Comparison of ENCODE assay signal across 8 cellular contexts in the genomic region with DNA sequence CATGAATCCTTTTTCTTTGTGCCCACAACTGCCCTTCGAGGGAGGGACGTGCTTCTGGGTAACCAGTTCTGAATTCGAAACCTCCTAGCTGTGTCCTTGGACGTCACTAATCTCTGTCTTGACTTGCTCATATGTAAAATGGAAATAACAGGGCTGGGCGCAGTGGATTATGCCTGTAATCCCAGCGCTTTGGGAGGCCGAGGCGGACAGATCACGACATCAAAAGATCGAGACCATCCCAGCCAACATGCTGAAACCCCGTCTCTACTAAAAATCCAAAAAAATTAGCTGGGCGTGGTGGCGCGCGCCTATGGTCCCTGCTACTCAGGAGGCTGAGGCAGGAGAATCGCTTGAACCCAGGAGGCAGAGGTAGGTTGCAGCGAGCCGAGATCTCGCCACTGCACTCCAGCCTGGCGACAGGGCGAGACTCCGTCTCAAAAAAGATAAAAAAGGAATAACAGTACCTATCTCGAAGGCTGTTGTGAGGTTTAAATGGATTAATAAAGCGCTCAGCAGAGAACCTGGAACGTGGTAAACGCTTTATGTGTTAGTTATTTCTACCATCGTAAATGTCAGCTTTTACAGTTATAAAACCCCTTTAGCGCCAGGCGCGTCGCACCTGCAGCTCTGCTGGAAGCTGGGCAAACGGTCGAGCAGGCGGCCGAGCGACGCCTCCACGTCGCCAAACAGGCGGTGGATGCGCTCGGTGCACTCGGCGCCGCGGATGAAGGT. TPM values are rescaled to one million over a fixed set of nuclear protein-coding genes. Genes with fewer than 3 reads are reported as not detected.
DNase-seq lines count a peak whose midpoint lies in the region; ATAC-seq, FAIRE-seq and TF ChIP-seq lines count a peak whose summit lies in the region.

No MANE protein-coding gene starts in this region.

- H3K4me2 ChIP-seq in A549: peak overlapping the region; percentile 91

- H3K4me3 ChIP-seq in A549 (peak overlapping the region; percentile 74), coronary artery (peak overlapping the region; percentile 95)
- peak overlapping the region; percentile 89 for H3K4me3 ChIP-seq in Jurkat, Clone E6-1 (ENCODE audit: low read length)

- H3K27me3 Mint-ChIP-seq in naive B cell: no peaks in the 10 kb centered on the region

- FAIRE-seq in A549 (lab: Jason Lieb, UNC): no peak

- H3K4me1 Mint-ChIP-seq in naive B cell: peaks cover 22 to 46% (median 44%) of the 10 kb centered on the region in 3 donors

- peaks cover 8 to 10% of the 10 kb centered on the region in 2 donors for H3K36me3 Mint-ChIP-seq in naive B cell

- 26% methylated on average over 46 of the region's 46 CpGs for WGBS in A549 (ENCODE audit: missing lambda C conversion rate)

- H3K9me3 Mint-ChIP-seq in naive B cell: no peaks in the 10 kb centered on the region

- CTCF ChIA-PET in A549 (lab: Yijun Ruan, JAX): interaction anchor here (0.6 to 5.0 kb wide), 8 partner anchors 9 to 396 kb away, joined by 3 to 44 read pairs (median 4); partner anchors contain the start of gene PDF

- peak overlapping the region; percentile 85 to 94 for H3K27ac ChIP-seq in A549
- peak overlapping the region; percentile 55 to 92 for H3K27ac ChIP-seq in coronary artery

- H3K4me1 ChIP-seq in A549: peaks cover 19% of the 10 kb centered on the region; the same call in 2 of the 3 replicates

- TF ChIP-seq RAD21 in A549 (conservative IDR thresholded peaks at IDR 0.05 in 1 of 2, IDR thresholded peaks at IDR 0.05 in 1 of 2): no peak

- POLR2A ChIA-PET in A549 (lab: Yijun Ruan, JAX): interaction anchor here (0.6 kb wide), 1 partner anchor 158 kb away, joined by 3 read pairs; no protein-coding TSS in a partner anchor

- no peak for TF ChIP-seq EP300 in A549 (IDR thresholded peaks at IDR 0.05)

- DNase-seq in A549 (ENCODE audit: low read depth in 1 of 2, low spot score in 1 of 2) (no peak), coronary artery (ENCODE audit: low spot score) (no peak), naive B cell (no peak), OCI-M2 (lab: John Stamatoyannopoulos, UW; ENCODE audit: unreplicated experiment) (no peak), NCI-H1105 (lab: John Stamatoyannopoulos, UW) (no peak)
- no peak for DNase-seq in Jurkat, Clone E6-1 (ENCODE audit: low read depth, low spot score)

- ATAC-seq in A549 (no peak; a peak in 1 of 6 replicates), naive B cell (ENCODE audit: low read depth in 2 of 2) (no peak), HG02852 (IDR thresholded peaks at IDR 0.05; ENCODE audit: unreplicated experiment) (no peak), HG02798 (IDR thresholded peaks at IDR 0.05; ENCODE audit: poor library complexity, unreplicated experiment) (no peak)

- no peak for TF ChIP-seq POLR2A in A549 (IDR thresholded peaks at IDR 0.05; ENCODE audit: low read length)

- H3K27ac Mint-ChIP-seq in naive B cell: peak overlapping the region; percentile 58 to 98 (median 94)

- H3K9me3 ChIP-seq in A549: no peaks in the 10 kb centered on the region

- TF ChIP-seq CTCF in A549 (IDR thresholded peaks at IDR 0.05): no peak
- no peak for TF ChIP-seq CTCF in coronary artery (IDR thresholded peaks at IDR 0.05)

- H3K4me3 Mint-ChIP-seq in naive B cell: peak overlapping the region; percentile 93 to 100 (median 100)

TF ChIP-seq in A549, 52 proteins besides CTCF, POLR2A, EP300 and RAD21 (continues in another document):
- TF ChIP-seq CEBPB (IDR thresholded peaks at IDR 0.05): no peak
- no peak for TF ChIP-seq MAX (IDR thresholded peaks at IDR 0.05)
- TF ChIP-seq CBX8 (IDR thresholded peaks at IDR 0.05): no peak
- TF ChIP-seq, protein P1, sequence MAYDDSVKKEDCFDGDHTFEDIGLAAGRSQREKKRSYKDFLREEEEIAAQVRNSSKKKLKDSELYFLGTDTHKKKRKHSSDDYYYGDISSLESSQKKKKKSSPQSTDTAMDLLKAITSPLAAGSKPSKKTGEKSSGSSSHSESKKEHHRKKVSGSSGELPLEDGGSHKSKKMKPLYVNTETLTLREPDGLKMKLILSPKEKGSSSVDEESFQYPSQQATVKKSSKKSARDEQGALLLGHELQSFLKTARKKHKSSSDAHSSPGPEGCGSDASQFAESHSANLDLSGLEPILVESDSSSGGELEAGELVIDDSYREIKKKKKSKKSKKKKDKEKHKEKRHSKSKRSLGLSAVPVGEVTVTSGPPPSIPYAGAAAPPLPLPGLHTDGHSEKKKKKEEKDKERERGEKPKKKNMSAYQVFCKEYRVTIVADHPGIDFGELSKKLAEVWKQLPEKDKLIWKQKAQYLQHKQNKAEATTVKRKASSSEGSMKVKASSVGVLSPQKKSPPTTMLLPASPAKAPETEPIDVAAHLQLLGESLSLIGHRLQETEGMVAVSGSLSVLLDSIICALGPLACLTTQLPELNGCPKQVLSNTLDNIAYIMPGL (CRISPR knock-in tag; IDR thresholded peaks at IDR 0.05; ENCODE audit: borderline replicate concordance): no peak
- no peak for TF ChIP-seq HOXB13 (CRISPR knock-in tag; IDR thresholded peaks at IDR 0.05; ENCODE audit: low read depth)
- no peak for TF ChIP-seq TP53 (CRISPR knock-in tag; IDR thresholded peaks at IDR 0.05)
- TF ChIP-seq JUNB (IDR thresholded peaks at IDR 0.05): no peak
- no peak for TF ChIP-seq RFX5 (IDR thresholded peaks at IDR 0.05)
- no peak for TF ChIP-seq SREBF2 (IDR thresholded peaks at IDR 0.05)

RNA-seq across cellular contexts. Expression of gene COG8, which starts 0.6 kb away (rescaled TPM):
- polyA plus RNA-seq in A549 (2011; rRNA removed) (24.3 and 31.8 TPM in 2 replicates), A549 (2017; fragmentation: RNase III; extraction: RNeasy Plus Mini Kit Qiagen cat#74134 plus additional on column Dnase treatment) (20.5 to 21.4 TPM (median 21.4 TPM) in 3 replicates), naive B cell (ENCODE audit: low read depth in 6 of 6) (10 to 100 TPM; 25.4 to 57.1 (median 34.3) TPM)
- 20.8 and 29.0 TPM in 2 replicates for polyA plus RNA-seq in A549 (2012; cell fraction: cytosol; rRNA removed)
- polyA plus RNA-seq in A549 (2012; cell fraction: nucleus; rRNA removed): 38.4 and 41.3 TPM in 2 replicates
- polyA minus RNA-seq in A549 (2011; rRNA and poly(A)+ RNA removed): 58.8 and 66.5 TPM in 2 replicates
- polyA plus RNA-seq in Jurkat, Clone E6-1 (2012; ENCODE audit: insufficient read depth, insufficient read length): 15.3 TPM

RNA-seq across cellular contexts. Expression of gene NIP7, which starts 0.8 kb away (rescaled TPM):
- polyA plus RNA-seq in A549 (2011; rRNA removed) (23.0 and 27.3 TPM in 2 replicates), A549 (2017; fragmentation: RNase III; extraction: RNeasy Plus Mini Kit Qiagen cat#74134 plus additional on column Dnase treatment) (55.9 to 64.5 TPM (median 55.9 TPM) in 3 replicates), naive B cell (ENCODE audit: low read depth in 6 of 6) (10 to 100 TPM; 21.0 to 30.4 (median 23.7) TPM)
- 14.1 TPM in 2 replicates for polyA plus RNA-seq in A549 (2012; cell fraction: cytosol; rRNA removed)
- polyA plus RNA-seq in A549 (2012; cell fraction: nucleus; rRNA removed): 4.7 and 11.9 TPM in 2 replicates
- 16.8 and 17.9 TPM in 2 replicates for polyA minus RNA-seq in A549 (2011; rRNA and poly(A)+ RNA removed)
- polyA plus RNA-seq in Jurkat, Clone E6-1 (2012; ENCODE audit: insufficient read depth, insufficient read length): 52.2 TPM

RNA-seq across cellular contexts. Expression of gene PDF, which starts 8.3 kb away (rescaled TPM):
- polyA plus RNA-seq in A549 (2011; rRNA removed): 10.0 and 16.1 TPM in 2 replicates
- polyA plus RNA-seq in A549 (2012; cell fraction: cytosol; rRNA removed): 35.1 and 42.2 TPM in 2 replicates
- polyA plus RNA-seq in A549 (2012; cell fraction: nucleus; rRNA removed): 27.1 and 31.2 TPM in 2 replicates
- 27.6 to 29.1 TPM (median 27.9 TPM) in 3 replicates for polyA plus RNA-seq in A549 (2017; fragmentation: RNase III; extraction: RNeasy Plus Mini Kit Qiagen cat#74134 plus additional on column Dnase treatment)
- polyA minus RNA-seq in A549 (2011; rRNA and poly(A)+ RNA removed): 3.8 and 4.0 TPM in 2 replicates
- 23.9 TPM for polyA plus RNA-seq in Jurkat, Clone E6-1 (2012; ENCODE audit: insufficient read depth, insufficient read length)
- polyA plus RNA-seq in naive B cell (ENCODE audit: low read depth in 6 of 6): 10 to 100 TPM in 3 of 6 donors, 1 to 10 TPM in 3; 8.7 to 16.0 (median 11.1) TPM

RNA-seq across cellular contexts. Expression of gene TMED6, which starts 12.9 kb away (rescaled TPM):
- polyA plus RNA-seq in A549 (2011; rRNA removed) (0.12 TPM in 1 of 2 replicates, not detected in the other), A549 (2017; fragmentation: RNase III; extraction: RNeasy Plus Mini Kit Qiagen cat#74134 plus additional on column Dnase treatment) (0.19 to 0.44 TPM (median 0.20 TPM) in 3 replicates), naive B cell (ENCODE audit: low read depth in 6 of 6) (under 1 TPM in 1 of 6 donors, not detected in 5; 0.44 TPM)
- not detected in 2 replicates for polyA plus RNA-seq in A549 (2012; cell fraction: cytosol; rRNA removed)
- polyA plus RNA-seq in A549 (2012; cell fraction: nucleus; rRNA removed): 0.12 and 0.36 TPM in 2 replicates
- 0.29 TPM in 1 of 2 replicates, not detected in the other for polyA minus RNA-seq in A549 (2011; rRNA and poly(A)+ RNA removed)
- polyA plus RNA-seq in Jurkat, Clone E6-1 (2012; ENCODE audit: insufficient read depth, insufficient read length): 1.2 TPM

RNA-seq across cellular contexts. Expression of gene VPS4A, which starts 27.6 kb away (rescaled TPM):
- polyA plus RNA-seq in A549 (2011; rRNA removed) (12.9 and 18.2 TPM in 2 replicates), A549 (2017; fragmentation: RNase III; extraction: RNeasy Plus Mini Kit Qiagen cat#74134 plus additional on column Dnase treatment) (25.5 to 28.1 TPM (median 26.7 TPM) in 3 replicates), naive B cell (ENCODE audit: low read depth in 6 of 6) (10 to 100 TPM; 22.2 to 35.1 (median 27.8) TPM)
- polyA plus RNA-seq in A549 (2012; cell fraction: cytosol; rRNA removed): 20.2 and 23.7 TPM in 2 replicates
- polyA plus RNA-seq in A549 (2012; cell fraction: nucleus; rRNA removed): 27.5 and 34.3 TPM in 2 replicates
- polyA minus RNA-seq in A549 (2011; rRNA and poly(A)+ RNA removed): 27.4 and 31.1 TPM in 2 replicates
- polyA plus RNA-seq in Jurkat, Clone E6-1 (2012; ENCODE audit: insufficient read depth, insufficient read length): 37.3 TPM
